24 cellular contexts compared by ENCODE assay signal in the genomic region with DNA sequence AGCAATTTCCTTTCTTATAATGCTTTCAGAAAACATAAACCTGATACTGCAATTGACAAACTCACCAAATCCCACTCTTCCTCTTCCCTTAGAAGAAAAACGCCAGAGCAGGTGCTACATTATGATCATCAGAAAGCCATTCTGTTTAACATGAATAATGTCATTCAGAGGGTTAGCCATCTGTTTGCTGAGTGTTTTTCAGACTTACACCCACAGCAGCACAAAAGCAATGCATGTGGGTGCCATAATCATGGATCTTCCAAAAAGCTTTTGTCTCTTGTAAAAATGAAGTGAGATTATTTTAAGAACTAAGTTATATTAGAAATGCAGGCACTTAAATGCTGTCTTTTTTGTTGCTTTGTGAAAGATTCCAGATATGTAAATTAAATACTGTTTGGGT.
DNase-seq lines count a peak whose midpoint lies in the region; TF ChIP-seq lines count a peak whose summit lies in the region.
"Had no signal": no experiment of that assay in that cellular context is flagged by ENCODE, and none has a peak within 500 bp of the region (broad histone marks: within the 10 kb centered on the region; RNA-seq: fewer than 3 reads in every experiment).

No MANE protein-coding gene starts in this region.

- H3K4me1 Mint-ChIP-seq in activated naive CD4-positive, alpha-beta T cell treated with anti-CD3 and anti-CD28 coated beads, Interleukin-2, amount 10 ng/mL, durations not matched to agents 7 days and 5 days: no peaks in the 10 kb centered on the region
- H3K4me1 Mint-ChIP-seq: immature natural killer cell, natural killer cell had no signal

- no peak for TF ChIP-seq EP300 in suprapubic skin (IDR thresholded peaks at IDR 0.05)

- H3K36me3 ChIP-seq in suprapubic skin: no peaks in the 10 kb centered on the region
- H3K36me3 ChIP-seq: esophagus muscularis mucosa, left lung, upper lobe of right lung had no signal

- H3K27ac Mint-ChIP-seq in activated naive CD4-positive, alpha-beta T cell treated with anti-CD3 and anti-CD28 coated beads, Interleukin-2, amount 10 ng/mL, durations not matched to agents 7 days and 5 days: no peak overlapping the region
- H3K27ac Mint-ChIP-seq: CD8-positive, alpha-beta T cell; immature natural killer cell; natural killer cell had no signal

- no peaks in the 10 kb centered on the region for H3K9me3 ChIP-seq in suprapubic skin
- H3K9me3 ChIP-seq: esophagus muscularis mucosa, upper lobe of right lung had no signal

- 33% methylated on average over 1 of the region's 1 CpG for WGBS in suprapubic skin

- no peak overlapping the region for H3K27ac ChIP-seq in suprapubic skin
- H3K27ac ChIP-seq: coronary artery, esophagus muscularis mucosa, left lung, upper lobe of right lung had no signal

- no peaks in the 10 kb centered on the region for H3K4me1 ChIP-seq in suprapubic skin
- H3K4me1 ChIP-seq: esophagus muscularis mucosa, left lung, upper lobe of right lung had no signal

- H3K9me3 Mint-ChIP-seq in activated naive CD4-positive, alpha-beta T cell treated with anti-CD3 and anti-CD28 coated beads, Interleukin-2, amount 10 ng/mL, durations not matched to agents 7 days and 5 days: no peaks in the 10 kb centered on the region

- no peak overlapping the region for H3K4me3 Mint-ChIP-seq in activated naive CD4-positive, alpha-beta T cell treated with anti-CD3 and anti-CD28 coated beads, Interleukin-2, amount 10 ng/mL, durations not matched to agents 7 days and 5 days
- H3K4me3 Mint-ChIP-seq: CD8-positive, alpha-beta T cell; immature natural killer cell; natural killer cell had no signal

- no peaks in the 10 kb centered on the region for H3K27me3 ChIP-seq in suprapubic skin
- H3K27me3 ChIP-seq: esophagus muscularis mucosa, left lung, upper lobe of right lung had no signal

- no peaks in the 10 kb centered on the region for H3K36me3 Mint-ChIP-seq in activated naive CD4-positive, alpha-beta T cell treated with anti-CD3 and anti-CD28 coated beads, Interleukin-2, amount 10 ng/mL, durations not matched to agents 7 days and 5 days
- H3K36me3 Mint-ChIP-seq: CD8-positive, alpha-beta T cell; immature natural killer cell; natural killer cell had no signal

- peak; percentile 61 for DNase-seq in COR-L47 (lab: John Stamatoyannopoulos, UW)
- DNase-seq in NCI-H1105 treated with DMSO at 0.1 percent for 48 hours (lab: John Stamatoyannopoulos, UW): peak; percentile 91
- peak; percentile 95 for DNase-seq in NCI-H2107 treated with DMSO at 0.1 percent for 48 hours (lab: John Stamatoyannopoulos, UW; ENCODE audit: unreplicated experiment)
- peak; percentile 92 for DNase-seq in NCI-H82 (lab: John Stamatoyannopoulos, UW)
- DNase-seq in cerebellar cortex (ENCODE audit: low spot score): no peak
- DNase-seq in suprapubic skin (ENCODE audit: low spot score in 2 of 2): no peak
- DNase-seq in activated naive CD4-positive, alpha-beta T cell treated with anti-CD3 and anti-CD28 coated beads, Interleukin-2, amount 10 ng/mL, durations not matched to agents 7 days and 5 days: no peak
- no peak for DNase-seq in stimulated activated CD4-positive, alpha-beta T cell treated with anti-CD3 and anti-CD28 coated beads, Interleukin-12 subunit alpha, Interleukin-12 subunit beta, amount 100 ng/mL, for 4 hours
- DNase-seq: activated CD4-positive, alpha-beta T cell treated with anti-CD3 and anti-CD28 coated beads for 48 hours; activated naive CD4-positive, alpha-beta T cell treated with anti-CD3 and anti-CD28 coated beads, Interleukin-2, amount 50 U/mL, for 16 hours; activated T-cell treated with anti-CD3 and anti-CD28 coated beads, Interleukin-2, amount 50 U/mL, for 48 hours; CD8-positive, alpha-beta T cell; foreskin melanocyte; hippocampal formation; immature natural killer cell; left lung; MV-4-11; natural killer cell; small intestine; stimulated activated CD4-positive, alpha-beta T cell treated with anti-CD3 and anti-CD28 coated beads, Interleukin-2, amount 100 ng/mL, for 24 hours; T-helper 2 cell; upper lobe of right lung had no signal

- no peak for TF ChIP-seq CTCF in suprapubic skin (IDR thresholded peaks at IDR 0.05)

- no peaks in the 10 kb centered on the region for H3K27me3 Mint-ChIP-seq in activated naive CD4-positive, alpha-beta T cell treated with anti-CD3 and anti-CD28 coated beads, Interleukin-2, amount 10 ng/mL, durations not matched to agents 7 days and 5 days

- H3K4me3 ChIP-seq in suprapubic skin: no peak overlapping the region
- H3K4me3 ChIP-seq: coronary artery, esophagus muscularis mucosa, left lung, upper lobe of right lung had no signal

- no peak for TF ChIP-seq POLR2A in suprapubic skin (IDR thresholded peaks at IDR 0.05)

- CTCF ChIA-PET in activated naive CD4-positive, alpha-beta T cell treated with anti-CD3 and anti-CD28 coated beads, Interleukin-2, amount 10 ng/mL, durations not matched to agents 7 days and 5 days (lab: Charles Lee): no interaction called here

Comparison
In these comparisons a context has a peak if more than half of its experiments do, and no peak if none do; other contexts are left out.
1. DNase-seq: peak in COR-L47 (single experiment), NCI-H1105 treated with DMSO at 0.1 percent for 48 hours (single experiment), NCI-H2107 treated with DMSO at 0.1 percent for 48 hours (single experiment) and NCI-H82 (single experiment); none in cerebellar cortex (single experiment), suprapubic skin (0 of 2), activated naive CD4-positive, alpha-beta T cell treated with anti-CD3 and anti-CD28 coated beads, Interleukin-2, amount 10 ng/mL, durations not matched to agents 7 days and 5 days (single experiment) and stimulated activated CD4-positive, alpha-beta T cell treated with anti-CD3 and anti-CD28 coated beads, Interleukin-12 subunit alpha, Interleukin-12 subunit beta, amount 100 ng/mL, for 4 hours (single experiment).